In the genomic region with DNA sequence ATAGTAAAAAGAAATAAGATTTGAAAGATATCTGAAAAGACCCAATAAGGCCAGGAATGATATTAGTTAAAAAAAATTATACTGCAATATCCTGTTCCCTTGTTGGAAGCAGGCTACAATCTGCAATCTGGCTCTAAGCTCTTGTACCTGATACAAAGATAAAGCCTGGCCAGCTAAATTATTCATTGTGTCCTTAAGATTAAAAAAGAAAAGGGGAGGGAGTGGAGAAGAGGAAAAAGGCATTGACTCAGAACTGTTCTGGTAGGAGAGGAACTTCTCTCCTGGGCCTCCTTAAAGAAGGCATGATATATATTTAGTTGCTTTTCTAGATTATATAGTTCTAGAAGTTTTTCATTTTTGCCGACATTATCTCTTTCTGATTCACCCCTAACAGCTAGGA, we compare ENCODE assay signal across 15 cellular contexts. TPM values are rescaled to one million over a fixed set of nuclear protein-coding genes. Genes with fewer than 3 reads are reported as not detected.
A peak's percentile ranks its signal among the peaks of the same experiment; 100 is the strongest.
DNase-seq lines count a peak whose midpoint lies in the region; ATAC-seq and TF ChIP-seq lines count a peak whose summit lies in the region.
"Had no signal": no experiment of that assay in that cellular context is flagged by ENCODE, and none has a peak within 500 bp of the region (broad histone marks: within the 10 kb centered on the region; RNA-seq: fewer than 3 reads in every experiment).

No MANE protein-coding gene starts in this region.

- H3K27me3 ChIP-seq in thoracic aorta (replicated peaks; ENCODE audit: insufficient read depth): no peaks in the 10 kb centered on the region
- no peaks in the 10 kb centered on the region for H3K27me3 ChIP-seq in tibial artery
- H3K27me3 ChIP-seq: breast epithelium had no signal

- TF ChIP-seq CTCF in mesothelial cell of epicardium (IDR thresholded peaks at IDR 0.05; ENCODE audit: unreplicated experiment) (no peak), thoracic aorta (IDR thresholded peaks at IDR 0.05) (no peak), tibial artery (IDR thresholded peaks at IDR 0.05) (no peak)

- H3K27me3 Mint-ChIP-seq in activated T-cell treated with anti-CD3 and anti-CD28 coated beads, Interleukin-2, amount 50 U/mL, for 72 hours (ENCODE audit: low read depth): no peaks in the 10 kb centered on the region
- H3K27me3 Mint-ChIP-seq in activated naive CD8-positive, alpha-beta T cell treated with anti-CD3 and anti-CD28 coated beads, Interleukin-2, amount 50 U/mL, for 24 hours: no peaks in the 10 kb centered on the region
- no peaks in the 10 kb centered on the region for H3K27me3 Mint-ChIP-seq in mesothelial cell of epicardium (ENCODE audit: low read depth)

- no peak overlapping the region for H3K4me3 Mint-ChIP-seq in activated T-cell treated with anti-CD3 and anti-CD28 coated beads, Interleukin-2, amount 50 U/mL, for 72 hours
- H3K4me3 Mint-ChIP-seq in activated naive CD8-positive, alpha-beta T cell treated with anti-CD3 and anti-CD28 coated beads, Interleukin-2, amount 50 U/mL, for 24 hours: no peak overlapping the region
- no peak overlapping the region for H3K4me3 Mint-ChIP-seq in mesothelial cell of epicardium
- H3K4me3 Mint-ChIP-seq: neural crest cell had no signal

- ATAC-seq in activated T-cell treated with anti-CD3 and anti-CD28 coated beads, Interleukin-2, amount 50 U/mL, for 72 hours (replicated peaks in 1 of 2): no peak
- no peak for ATAC-seq in activated naive CD8-positive, alpha-beta T cell treated with anti-CD3 and anti-CD28 coated beads, Interleukin-2, amount 50 U/mL, for 24 hours
- ATAC-seq in thoracic aorta (ENCODE audit: insufficient number of reproducible peaks, low FRiP score, low read depth): no peak
- ATAC-seq in GM21528 (IDR thresholded peaks at IDR 0.05; ENCODE audit: low FRiP score, unreplicated experiment): no peak

- peaks cover 56% of the 10 kb centered on the region for H3K4me1 Mint-ChIP-seq in activated T-cell treated with anti-CD3 and anti-CD28 coated beads, Interleukin-2, amount 50 U/mL, for 72 hours (ENCODE audit: low read depth)
- peaks cover 51% of the 10 kb centered on the region for H3K4me1 Mint-ChIP-seq in activated naive CD8-positive, alpha-beta T cell treated with anti-CD3 and anti-CD28 coated beads, Interleukin-2, amount 50 U/mL, for 24 hours
- H3K4me1 Mint-ChIP-seq in mesothelial cell of epicardium: peaks cover 6% of the 10 kb centered on the region

- H3K36me3 ChIP-seq in thoracic aorta (no peaks in the 10 kb centered on the region), tibial artery (peaks cover 45 to 57% (median 47%) of the 10 kb centered on the region in 3 donors)
- H3K36me3 ChIP-seq: breast epithelium had no signal

- H3K36me3 Mint-ChIP-seq in activated T-cell treated with anti-CD3 and anti-CD28 coated beads, Interleukin-2, amount 50 U/mL, for 72 hours (ENCODE audit: insufficient read depth in 2 of 2): peaks cover 19 to 28% of the 10 kb centered on the region in 2 donors
- peaks cover 38% of the 10 kb centered on the region for H3K36me3 Mint-ChIP-seq in activated naive CD8-positive, alpha-beta T cell treated with anti-CD3 and anti-CD28 coated beads, Interleukin-2, amount 50 U/mL, for 24 hours (ENCODE audit: low read depth)
- H3K36me3 Mint-ChIP-seq in mesothelial cell of epicardium: peaks cover 35% of the 10 kb centered on the region

- no peak for DNase-seq in activated T-cell treated with anti-CD3 and anti-CD28 coated beads, Interleukin-2, amount 50 U/mL, for 72 hours
- no peak for DNase-seq in activated T-cell treated with anti-CD3 and anti-CD28 coated beads, Interleukin-2, amount 50 U/mL, for 1 hour
- DNase-seq in activated naive CD8-positive, alpha-beta T cell treated with anti-CD3 and anti-CD28 coated beads, Interleukin-2, amount 50 U/mL, for 24 hours: no peak
- DNase-seq in mesothelial cell of epicardium (ENCODE audit: low spot score in 2 of 2, unreplicated experiment in 2 of 2) (no peak), thoracic aorta (ENCODE audit: low spot score) (no peak), tibial artery (no peak)
- DNase-seq in stimulated activated CD4-positive, alpha-beta T cell treated with anti-CD3 and anti-CD28 coated beads, Interleukin-15, amount 100 ng/mL, for 24 hours: no peak
- DNase-seq: activated T-cell treated with anti-CD3 and anti-CD28 coated beads for 4 hours; DMS79; glutamatergic neuron; NCI-H1105; stimulated activated CD4-positive, alpha-beta T cell treated with anti-CD3 and anti-CD28 coated beads, Interleukin-12 subunit alpha, Interleukin-12 subunit beta, amount 100 ng/mL, for 4 hours had no signal

- no peaks in the 10 kb centered on the region for H3K9me3 Mint-ChIP-seq in activated T-cell treated with anti-CD3 and anti-CD28 coated beads, Interleukin-2, amount 50 U/mL, for 72 hours
- peaks cover 4% of the 10 kb centered on the region for H3K9me3 Mint-ChIP-seq in activated naive CD8-positive, alpha-beta T cell treated with anti-CD3 and anti-CD28 coated beads, Interleukin-2, amount 50 U/mL, for 24 hours
- H3K9me3 Mint-ChIP-seq in mesothelial cell of epicardium: peaks cover 4% of the 10 kb centered on the region

- H3K9me3 ChIP-seq in thoracic aorta (no peaks in the 10 kb centered on the region), tibial artery (peaks cover 0 to 2% (median 0%) of the 10 kb centered on the region in 3 donors)
- H3K9me3 ChIP-seq: breast epithelium had no signal

- H3K4me3 ChIP-seq in thoracic aorta: no peak overlapping the region
- H3K4me3 ChIP-seq in tibial artery: no peak overlapping the region
- H3K4me3 ChIP-seq: breast epithelium had no signal

- H3K27ac Mint-ChIP-seq in activated T-cell treated with anti-CD3 and anti-CD28 coated beads, Interleukin-2, amount 50 U/mL, for 72 hours: peak overlapping the region; percentile 96
- H3K27ac Mint-ChIP-seq in activated naive CD8-positive, alpha-beta T cell treated with anti-CD3 and anti-CD28 coated beads, Interleukin-2, amount 50 U/mL, for 24 hours: peak overlapping the region; percentile 39
- peak overlapping the region; percentile 28 for H3K27ac Mint-ChIP-seq in mesothelial cell of epicardium

- intact Hi-C loops in tibial artery (cut with DNase I; ENCODE audit: low total_unique reads): no loop called here

- H3K27ac ChIP-seq in thoracic aorta (peak overlapping the region; percentile 45 to 51), tibial artery (no peak overlapping the region)

- H3K4me1 ChIP-seq in thoracic aorta (ENCODE audit: control insufficient read depth in 1 of 2, low read depth in 2 of 2) (peaks cover 12 to 29% of the 10 kb centered on the region in 2 donors), tibial artery (peaks cover 0 to 19% (median 9%) of the 10 kb centered on the region in 4 donors)

RNA-seq across cellular contexts. Expression of gene IRF2, which starts 46.7 kb away (rescaled TPM):
- total RNA-seq in activated T-cell treated with anti-CD3 and anti-CD28 coated beads, Interleukin-2, amount 50 U/mL, for 72 hours: 10 to 100 TPM; 70.3 TPM
- 15.8 to 18.1 TPM (median 16.7 TPM) in 3 replicates for total RNA-seq in mesothelial cell of epicardium
- total RNA-seq in thoracic aorta: 10 to 100 TPM; 35.3 to 68.0 TPM

Comparison
In these comparisons a context has a peak if more than half of its experiments do, and no peak if none do; other contexts are left out.
1. H3K27ac Mint-ChIP-seq: peak in every context shown above with its lines; median percentile 96 in activated T-cell treated with anti-CD3 and anti-CD28 coated beads, Interleukin-2, amount 50 U/mL, for 72 hours; 39 in activated naive CD8-positive, alpha-beta T cell treated with anti-CD3 and anti-CD28 coated beads, Interleukin-2, amount 50 U/mL, for 24 hours; 28 in mesothelial cell of epicardium.
2. H3K27ac ChIP-seq: peak in thoracic aorta (2 of 2); none in tibial artery (0 of 2).